ENCODE assay signal across 10 cellular contexts in genomic region chr2:147297820-147298219, GRCh38.
A peak's percentile ranks its signal among the peaks of the same experiment; 100 is the strongest.
DNase-seq lines count a peak whose midpoint lies in the region; ATAC-seq and TF ChIP-seq lines count a peak whose summit lies in the region.
"Had no signal": no experiment of that assay in that cellular context is flagged by ENCODE, and none has a peak within 500 bp of the region (broad histone marks: within the 10 kb centered on the region; RNA-seq: fewer than 3 reads in every experiment).

No MANE protein-coding gene starts in this region.

- H3K27ac Mint-ChIP-seq in mesothelial cell of epicardium, result no peak overlapping the region

- no peak overlapping the region for H3K27ac ChIP-seq in PC-9
- H3K27ac ChIP-seq in stomach, result no peak overlapping the region

- ATAC-seq in GM19463 (IDR thresholded peaks at IDR 0.05; ENCODE audit: unreplicated experiment) (peak; percentile 92), HG03196 (IDR thresholded peaks at IDR 0.05; ENCODE audit: unreplicated experiment) (peak; percentile 96)

- H2AFZ ChIP-seq in PC-9, result no peak overlapping the region

- no peaks in the 10 kb centered on the region for H3K27me3 Mint-ChIP-seq in mesothelial cell of epicardium (ENCODE audit: low read depth)

- intact Hi-C loops in PC-9 (cut with micrococcal nuclease; ENCODE audit: unreplicated experiment), result no loop called here
- intact Hi-C loops in stomach (cut with DNase I; ENCODE audit: low total_unique reads), result no loop called here

- 84 to 88% (median 87%) methylated on average over 3 of the region's 3 CpGs for WGBS in stomach, 5 donors

- no peak for TF ChIP-seq EP300 in stomach (IDR thresholded peaks at IDR 0.05)

- H3K27me3 ChIP-seq in GM06990 (replicated peaks; ENCODE audit: control insufficient read depth, insufficient read depth, low read length) (no peaks in the 10 kb centered on the region), PC-9 (ENCODE audit: insufficient read depth, low read depth) (no peaks in the 10 kb centered on the region), stomach (no peaks in the 10 kb centered on the region)

- no peaks in the 10 kb centered on the region for H3F3A ChIP-seq in PC-9 (ENCODE audit: insufficient read depth, low read depth)

- no peak overlapping the region for H3K4me3 Mint-ChIP-seq in mesothelial cell of epicardium

- CTCF ChIA-PET in PC-9 (lab: Charles Lee), result no interaction called here

- H3K4me3 ChIP-seq in GM06990 (replicated peaks; ENCODE audit: low read depth, low read length) (no peak overlapping the region), PC-9 (no peak overlapping the region), stomach (no peak overlapping the region), foreskin fibroblast (ENCODE audit: low read depth in 1 of 2, low read length in 2 of 2) (no peak overlapping the region)
- H3K4me3 ChIP-seq: skin epidermis had no signal

- no peaks in the 10 kb centered on the region for H3K9me2 ChIP-seq in PC-9 (ENCODE audit: insufficient read depth)

- POLR2A ChIA-PET in PC-9 (lab: Charles Lee; ENCODE audit: unreplicated experiment), result no interaction called here

- no peak overlapping the region for H3K4me2 ChIP-seq in PC-9

- no peak for TF ChIP-seq POLR2A in stomach (IDR thresholded peaks at IDR 0.05)

- no peaks in the 10 kb centered on the region for H3K79me2 ChIP-seq in PC-9 (ENCODE audit: low read depth)

- no peaks in the 10 kb centered on the region for H3K36me3 ChIP-seq in GM06990 (ENCODE audit: control insufficient read depth, insufficient read depth, low read length)
- H3K36me3 ChIP-seq in PC-9 (ENCODE audit: low read depth), result no peaks in the 10 kb centered on the region
- H3K36me3 ChIP-seq in stomach, result no peaks in the 10 kb centered on the region

- H3K9me3 ChIP-seq in PC-9 (ENCODE audit: insufficient read depth, low read depth), result no peaks in the 10 kb centered on the region
- H3K9me3 ChIP-seq in stomach, result no peaks in the 10 kb centered on the region

- TF ChIP-seq CTCF in GM06990 (IDR thresholded peaks at IDR 0.05; ENCODE audit: insufficient read depth, low read length, poor library complexity, severe bottlenecking) (no peak), PC-9 (conservative IDR thresholded peaks at IDR 0.05) (no peak), mesothelial cell of epicardium (IDR thresholded peaks at IDR 0.05; ENCODE audit: unreplicated experiment) (no peak), stomach (IDR thresholded peaks at IDR 0.05) (no peak), foreskin fibroblast (IDR thresholded peaks at IDR 0.05; ENCODE audit: low read depth, low read length) (no peak)

- peak; percentile 70 for DNase-seq in GM06990 (ENCODE audit: extremely low read depth, insufficient read length)
- peak; percentile 22 for DNase-seq in activated effector memory CD4-positive, alpha-beta T cell treated with Interleukin-2 at 50 U/mL for 16 hours
- DNase-seq in PC-9, result no peak
- DNase-seq in mesothelial cell of epicardium (ENCODE audit: low spot score in 2 of 2, unreplicated experiment in 2 of 2), result no peak
- no peak for DNase-seq in stomach
- no peak for DNase-seq in foreskin fibroblast
- DNase-seq: NCI-H187 treated with DMSO at 0.1 percent for 48 hours had no signal

- H3K4me1 ChIP-seq in PC-9 (replicated peaks; ENCODE audit: insufficient read depth) (peaks cover 13% of the 10 kb centered on the region), stomach (peaks cover 0 to 5% (median 0%) of the 10 kb centered on the region in 4 donors)

- H3K36me3 Mint-ChIP-seq in mesothelial cell of epicardium, result no peaks in the 10 kb centered on the region

- peaks cover 6% of the 10 kb centered on the region for H3K4me1 Mint-ChIP-seq in mesothelial cell of epicardium

- H4K20me1 ChIP-seq in PC-9 (ENCODE audit: insufficient read depth), result no peaks in the 10 kb centered on the region

- no TSS peak for BruUV-seq in PC-9 (replicated peaks; lab: Mats Ljungman, UMichigan)

- H3K9me3 Mint-ChIP-seq in mesothelial cell of epicardium, result peaks cover 3% of the 10 kb centered on the region

Comparison
In these comparisons a context has a peak if more than half of its experiments do, and no peak if none do; other contexts are left out.
1. DNase-seq: peak in GM06990 (single experiment) and activated effector memory CD4-positive, alpha-beta T cell treated with Interleukin-2 at 50 U/mL for 16 hours (single experiment); none in PC-9 (0 of 2), mesothelial cell of epicardium (0 of 2), stomach (single experiment) and foreskin fibroblast (0 of 2).